ENCODE assay signal across 8 cellular contexts in genomic region chr4:23717528-23718248, GRCh38.
DNase-seq lines count a peak whose midpoint lies in the region; FAIRE-seq and TF ChIP-seq lines count a peak whose summit lies in the region.

No MANE protein-coding gene starts in this region.

- H2AFZ ChIP-seq in H1 (ENCODE audit: low read length) = no peak overlapping the region

- no peaks in the 10 kb centered on the region for H3K27me3 ChIP-seq in H1 (replicated peaks in 1 of 4; ENCODE audit: control insufficient read depth in 3 of 4, extremely low read depth in 1 of 4, insufficient read depth in 3 of 4, low read length in 3 of 4)

- H3K4me2 ChIP-seq in H1 (ENCODE audit: insufficient read depth in 1 of 2, low read depth in 2 of 2, low read length in 2 of 2) = no peak overlapping the region

- H4K5ac ChIP-seq in H1 (ENCODE audit: insufficient read length, low read depth, low read length) = no peak overlapping the region

- H3K56ac ChIP-seq in H1 (replicated peaks; ENCODE audit: insufficient read length, low read depth, low read length) = no peak overlapping the region

- no peaks in the 10 kb centered on the region for H3K79me1 ChIP-seq in H1 (ENCODE audit: low read depth, low read length)

- WGBS in H1 (ENCODE audit: extremely low coverage in 1 of 2, insufficient coverage in 1 of 2, insufficient read length in 1 of 2, insufficient replicate concordance in 2 of 2, low coverage in 1 of 2, low lambda C conversion rate in 2 of 2, missing lambda C conversion rate in 1 of 2), 2 experiments = 85% methylated on average over 5 of the region's 5 CpGs; no CpG with 5 or more reads in 1 of the 2 experiments

- no peaks in the 10 kb centered on the region for H3K4me1 ChIP-seq in H1 (replicated peaks in 1 of 4; ENCODE audit: control insufficient read depth in 3 of 4, insufficient read depth in 4 of 4, low read length in 3 of 4)

- no peak for TF ChIP-seq POLR2A in H1 (IDR thresholded peaks at IDR 0.05; ENCODE audit: control extremely low read depth in 1 of 2, low read depth in 2 of 2, low read length in 2 of 2)

- no peak overlapping the region for H2BK20ac ChIP-seq in H1 (ENCODE audit: low read length)

- H2BK120ac ChIP-seq in H1 (replicated peaks; ENCODE audit: low read depth, low read length) = no peak overlapping the region

- H2BK15ac ChIP-seq in H1 (ENCODE audit: low read length) = no peak overlapping the region

- no peak overlapping the region for H3K14ac ChIP-seq in H1 (ENCODE audit: insufficient read length)

- peak; percentile 45 for DNase-seq in NCI-H82 (lab: John Stamatoyannopoulos, UW)
- no peak for DNase-seq in NCI-H82 treated with DMSO at 0.1 percent for 48 hours (lab: John Stamatoyannopoulos, UW; ENCODE audit: unreplicated experiment)
- peak; percentile 70 for DNase-seq in NAMALWA (ENCODE audit: low spot score)
- DNase-seq in H1 (ENCODE audit: low read depth in 1 of 2, low spot score in 2 of 2) = no peak
- no peak for DNase-seq in progenitor cell of endocrine pancreas (ENCODE audit: low spot score, unreplicated experiment)
- no peak for DNase-seq in Ammon's horn (ENCODE audit: low spot score)
- DNase-seq in cortex of kidney (lab: John Stamatoyannopoulos, UW) = no peak
- no peak for DNase-seq in activated CD4-positive, CD25-positive, alpha-beta regulatory T cell treated with anti-CD3 and anti-CD28 coated beads, Interleukin-2, amount 50 U/mL, for 72 hours

- no peak for TF ChIP-seq EP300 in H1 (IDR thresholded peaks at IDR 0.05; ENCODE audit: borderline replicate concordance in 1 of 2, low read depth in 2 of 2, low read length in 2 of 2)

- H3K4me3 Mint-ChIP-seq in progenitor cell of endocrine pancreas (ENCODE audit: low read depth) = no peak overlapping the region

- H3K23ac ChIP-seq in H1 (ENCODE audit: insufficient read length) = no peak overlapping the region

- H3K4me3 ChIP-seq in H1 (ENCODE audit: extremely low read depth in 1 of 4, insufficient read depth in 2 of 4, low read depth in 3 of 4, low read length in 4 of 4) = no peak overlapping the region

- no peak overlapping the region for H2BK12ac ChIP-seq in H1 (ENCODE audit: low read depth, low read length)

- no peaks in the 10 kb centered on the region for H3K23me2 ChIP-seq in H1 (ENCODE audit: low read depth, low read length)

- no peak overlapping the region for H4K91ac ChIP-seq in H1 (replicated peaks; ENCODE audit: insufficient read length, low read length)

- H3K27me3 Mint-ChIP-seq in progenitor cell of endocrine pancreas = no peaks in the 10 kb centered on the region

- H3K27ac ChIP-seq in H1 (ENCODE audit: low read depth, low read length) = no peak overlapping the region

- H2AK5ac ChIP-seq in H1 (ENCODE audit: low read depth, low read length) = no peak overlapping the region

- peaks cover 6% of the 10 kb centered on the region for H3K9me3 Mint-ChIP-seq in progenitor cell of endocrine pancreas (ENCODE audit: low read depth)

- peak; percentile 47 to 48 for TF ChIP-seq RAD21 in H1 (IDR thresholded peaks at IDR 0.05 in 1 of 2, conservative IDR thresholded peaks at IDR 0.05 in 1 of 2; ENCODE audit: low read depth in 2 of 2, low read length in 2 of 2)

- H3K36me3 Mint-ChIP-seq in progenitor cell of endocrine pancreas (ENCODE audit: insufficient read depth) = no peaks in the 10 kb centered on the region

- H3K36me3 ChIP-seq in H1 (ENCODE audit: control insufficient read depth in 2 of 4, insufficient read depth in 4 of 4, low read length in 3 of 4) = no peaks in the 10 kb centered on the region

- H4K8ac ChIP-seq in H1 (ENCODE audit: extremely low read depth, insufficient read depth, low read length) = no peak overlapping the region

- no peaks in the 10 kb centered on the region for H4K20me1 ChIP-seq in H1 (replicated peaks in 1 of 2; ENCODE audit: control insufficient read depth in 1 of 2, insufficient read depth in 2 of 2, low read length in 2 of 2)

- no peak overlapping the region for H3K18ac ChIP-seq in H1 (ENCODE audit: extremely low read depth, low read length)

- no peak overlapping the region for H2BK5ac ChIP-seq in H1 (ENCODE audit: low read depth, low read length)

- peak in 2 of 3 experiments; percentile 40 to 41; a peak in 3 of 4 replicates for TF ChIP-seq CTCF in H1 (IDR thresholded peaks at IDR 0.05; ENCODE audit: control extremely low read depth in 1 of 3, insufficient read depth in 1 of 3, low read depth in 1 of 3, low read length in 3 of 3)
- TF ChIP-seq CTCF in progenitor cell of endocrine pancreas (IDR thresholded peaks at IDR 0.05; ENCODE audit: unreplicated experiment) = peak; percentile 52

- no peak overlapping the region for H3K4ac ChIP-seq in H1 (replicated peaks; ENCODE audit: insufficient read length, low read depth, low read length)

- H3K9me3 ChIP-seq in H1 (ENCODE audit: insufficient read depth in 2 of 2, low read depth in 1 of 2, low read length in 1 of 2) = no peaks in the 10 kb centered on the region

- no peak for FAIRE-seq in H1 (lab: Jason Lieb, UNC)

- H3K79me2 ChIP-seq in H1 (ENCODE audit: control insufficient read depth in 1 of 2, insufficient read depth in 2 of 2, low read length in 2 of 2) = no peaks in the 10 kb centered on the region

- H3K27ac Mint-ChIP-seq in progenitor cell of endocrine pancreas = no peak overlapping the region

- CTCF ChIA-PET in H1 (lab: Charles Lee; ENCODE audit: partially characterized antibody) = interaction anchor here (0.6 to 5.3 kb wide), 21 partner anchors 9 to 751 kb away, joined by 3 to 22 read pairs (median 3); no protein-coding TSS in a partner anchor

- POLR2A ChIA-PET in H1 (lab: Charles Lee; ENCODE audit: partially characterized antibody) = no interaction called here

- H3K9ac ChIP-seq in H1 (replicated peaks in 1 of 4; ENCODE audit: extremely low read depth in 1 of 4, low read depth in 3 of 4, low read length in 3 of 4) = no peak overlapping the region

- no peaks in the 10 kb centered on the region for H3K4me1 Mint-ChIP-seq in progenitor cell of endocrine pancreas (ENCODE audit: low read depth)

TF ChIP-seq in H1, 55 proteins besides CTCF, POLR2A, EP300 and RAD21:
- TF ChIP-seq YY1 (IDR thresholded peaks at IDR 0.05; ENCODE audit: low read depth, low read length) = peak; percentile 77
- TF ChIP-seq, protein P1, sequence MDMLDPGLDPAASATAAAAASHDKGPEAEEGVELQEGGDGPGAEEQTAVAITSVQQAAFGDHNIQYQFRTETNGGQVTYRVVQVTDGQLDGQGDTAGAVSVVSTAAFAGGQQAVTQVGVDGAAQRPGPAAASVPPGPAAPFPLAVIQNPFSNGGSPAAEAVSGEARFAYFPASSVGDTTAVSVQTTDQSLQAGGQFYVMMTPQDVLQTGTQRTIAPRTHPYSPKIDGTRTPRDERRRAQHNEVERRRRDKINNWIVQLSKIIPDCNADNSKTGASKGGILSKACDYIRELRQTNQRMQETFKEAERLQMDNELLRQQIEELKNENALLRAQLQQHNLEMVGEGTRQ (IDR thresholded peaks at IDR 0.05; ENCODE audit: low read length) = no peak

Comparison
In these comparisons a context has a peak if more than half of its experiments do, and no peak if none do; other contexts are left out.
1. DNase-seq: peak in NCI-H82 (single experiment) and NAMALWA (single experiment); none in NCI-H82 treated with DMSO at 0.1 percent for 48 hours (single experiment), H1 (0 of 2), progenitor cell of endocrine pancreas (single experiment), Ammon's horn (single experiment), cortex of kidney (single experiment) and activated CD4-positive, CD25-positive, alpha-beta regulatory T cell treated with anti-CD3 and anti-CD28 coated beads, Interleukin-2, amount 50 U/mL, for 72 hours (single experiment).